In genomic region chr5:10761842-10762165, GRCh38 we compare ENCODE assay signal across 7 cellular contexts. TPM values are rescaled to one million over a fixed set of nuclear protein-coding genes. Genes with fewer than 3 reads are reported as not detected.
A peak's percentile ranks its signal among the peaks of the same experiment; 100 is the strongest.
DNase-seq lines count a peak whose midpoint lies in the region; ATAC-seq and TF ChIP-seq lines count a peak whose summit lies in the region.

No MANE protein-coding gene starts in this region.

- H3K4me3 Mint-ChIP-seq in IgD-negative memory B cell (peak overlapping the region; percentile 79 to 92 (median 86)), MCF 10A (ENCODE audit: unreplicated experiment) (peak overlapping the region; percentile 81)

- no peaks in the 10 kb centered on the region for H3K27me3 ChIP-seq in mesendoderm (ENCODE audit: insufficient read depth, low read length, poor library complexity)

- TF ChIP-seq CTCF in MCF 10A (IDR thresholded peaks at IDR 0.05; ENCODE audit: unreplicated experiment), result no peak

- H3K27me3 Mint-ChIP-seq in IgD-negative memory B cell (no peaks in the 10 kb centered on the region), MCF 10A (ENCODE audit: insufficient read depth, unreplicated experiment) (no peaks in the 10 kb centered on the region)

- peak overlapping the region; percentile 94 for H3K23ac ChIP-seq in mesendoderm (ENCODE audit: low read length)

- peaks cover 0 to 2% (median 0%) of the 10 kb centered on the region in 3 donors for H3K9me3 Mint-ChIP-seq in IgD-negative memory B cell
- H3K9me3 Mint-ChIP-seq in MCF 10A (ENCODE audit: unreplicated experiment), result no peaks in the 10 kb centered on the region

- H3K4me2 ChIP-seq in mesendoderm (ENCODE audit: low read length), result peak overlapping the region; percentile 73

- no peak overlapping the region for H2AK5ac ChIP-seq in mesendoderm (ENCODE audit: low read length)

- no peak overlapping the region for H2BK5ac ChIP-seq in mesendoderm (ENCODE audit: low read length)

- H3K36me3 ChIP-seq in mesendoderm (ENCODE audit: control insufficient read depth, insufficient read depth, low read length), result no peaks in the 10 kb centered on the region

- WGBS in mesendoderm (ENCODE audit: extremely low coverage, insufficient coverage, low lambda C conversion rate), result no CpG with 5 or more reads among the region's 7 CpGs

- peak overlapping the region; percentile 93 for H3K56ac ChIP-seq in mesendoderm (ENCODE audit: low read length)

- peak overlapping the region; percentile 59 for H4K8ac ChIP-seq in mesendoderm (ENCODE audit: low read depth, low read length)

- H3K79me1 ChIP-seq in mesendoderm (ENCODE audit: low read length), result peaks cover 7% of the 10 kb centered on the region

- H3K27ac Mint-ChIP-seq in IgD-negative memory B cell (peak overlapping the region; percentile 86 to 97 (median 97)), MCF 10A (ENCODE audit: low read depth, unreplicated experiment) (no peak overlapping the region)

- no peak overlapping the region for H3K4ac ChIP-seq in mesendoderm (ENCODE audit: low read depth, low read length)

- H3K4me1 Mint-ChIP-seq in IgD-negative memory B cell, result peaks cover 35 to 49% (median 37%) of the 10 kb centered on the region in 3 donors
- peaks cover 5% of the 10 kb centered on the region for H3K4me1 Mint-ChIP-seq in MCF 10A (ENCODE audit: insufficient read depth, unreplicated experiment)

- no TSS peak for BruUV-seq in MCF 10A (replicated peaks; lab: Mats Ljungman, UMichigan)

- DNase-seq in MCF 10A (ENCODE audit: unreplicated experiment) (no peak), mesendoderm (no peak), NCI-H128 (lab: John Stamatoyannopoulos, UW; ENCODE audit: unreplicated experiment) (no peak)

- H3K36me3 Mint-ChIP-seq in IgD-negative memory B cell, result peaks cover 3% of the 10 kb centered on the region
- H3K36me3 Mint-ChIP-seq in MCF 10A (ENCODE audit: insufficient read depth, unreplicated experiment), result peaks cover 18% of the 10 kb centered on the region

- H2BK15ac ChIP-seq in mesendoderm (replicated peaks; ENCODE audit: low read depth), result no peak overlapping the region

- intact Hi-C loops in MCF 10A (cut with micrococcal nuclease), result loop anchor here (2.0 kb wide), 1 partner anchor 37 kb away; no protein-coding TSS in a partner anchor

- peak; percentile 21 for ATAC-seq in GM19395 (IDR thresholded peaks at IDR 0.05; ENCODE audit: unreplicated experiment)
- ATAC-seq in HG03039 (IDR thresholded peaks at IDR 0.05; ENCODE audit: unreplicated experiment), result no peak
- ATAC-seq in HG03565 (IDR thresholded peaks at IDR 0.05; ENCODE audit: unreplicated experiment), result no peak

- peak overlapping the region; percentile 85 for H3K27ac ChIP-seq in mesendoderm (ENCODE audit: low read depth, low read length)

- no peak overlapping the region for H4K5ac ChIP-seq in mesendoderm (ENCODE audit: low read length)

- H2BK120ac ChIP-seq in mesendoderm (ENCODE audit: low read depth, low read length), result no peak overlapping the region

- peak overlapping the region; percentile 86 for H3K9ac ChIP-seq in mesendoderm (ENCODE audit: low read length)

- CTCF ChIA-PET in MCF 10A (lab: Yijun Ruan, JAX), result no interaction called here

- no peaks in the 10 kb centered on the region for H3K79me2 ChIP-seq in mesendoderm (ENCODE audit: control insufficient read depth, insufficient read depth, low read length)

- H3K4me3 ChIP-seq in mesendoderm (ENCODE audit: low read length), result peak overlapping the region; percentile 68

- H3K18ac ChIP-seq in mesendoderm (ENCODE audit: low read length), result peak overlapping the region; percentile 72

- POLR2A ChIA-PET in MCF 10A (lab: Yijun Ruan, JAX), result interaction anchor here (0.6 kb wide), 1 partner anchor 498 kb away, joined by 7 read pairs; no protein-coding TSS in a partner anchor

- peaks cover 5% of the 10 kb centered on the region for H3K4me1 ChIP-seq in mesendoderm (ENCODE audit: control insufficient read depth, low read depth, low read length)

RNA-seq across cellular contexts. Expression of gene DAP, which starts 0.8 kb away (rescaled TPM):
- 105 TPM for polyA plus RNA-seq in IgD-negative memory B cell
- 114 and 123 TPM in 2 replicates for total RNA-seq in MCF 10A (2022)
- 41.4 TPM for polyA plus RNA-seq in mesendoderm (2013, experiment 1 of 2)
- polyA plus RNA-seq in mesendoderm (2013, experiment 2 of 2), result 42.1 TPM
